15 cellular contexts compared by ENCODE assay signal in genomic region chr11:35798983-35799382, GRCh38.
DNase-seq lines count a peak whose midpoint lies in the region; TF ChIP-seq lines count a peak whose summit lies in the region.
"Had no signal": no experiment of that assay in that cellular context is flagged by ENCODE, and none has a peak within 500 bp of the region (broad histone marks: within the 10 kb centered on the region; RNA-seq: fewer than 3 reads in every experiment).

No MANE protein-coding gene starts in this region.

- no peaks in the 10 kb centered on the region for H3K4me1 ChIP-seq in breast epithelium
- peaks cover 52% of the 10 kb centered on the region for H3K4me1 ChIP-seq in PC-9 (replicated peaks; ENCODE audit: insufficient read depth)
- no peaks in the 10 kb centered on the region for H3K4me1 ChIP-seq in prostate gland (replicated peaks)

- no peaks in the 10 kb centered on the region for H3K9me3 ChIP-seq in breast epithelium
- no peaks in the 10 kb centered on the region for H3K9me3 ChIP-seq in PC-9 (ENCODE audit: insufficient read depth, low read depth)
- no peaks in the 10 kb centered on the region for H3K9me3 ChIP-seq in prostate gland

- H3K9me3 Mint-ChIP-seq in MCF 10A (ENCODE audit: unreplicated experiment) = no peaks in the 10 kb centered on the region

- peaks cover 6% of the 10 kb centered on the region for H3K36me3 Mint-ChIP-seq in MCF 10A (ENCODE audit: insufficient read depth, unreplicated experiment)

- no peaks in the 10 kb centered on the region for H3K9me2 ChIP-seq in PC-9 (ENCODE audit: insufficient read depth)

- no peak for TF ChIP-seq POLR2A in breast epithelium (IDR thresholded peaks at IDR 0.05)
- no peak for TF ChIP-seq POLR2A in prostate gland (IDR thresholded peaks at IDR 0.05)

- peak overlapping the region; percentile 23; the same call in 1 of the 2 replicates for H3K4me2 ChIP-seq in PC-9

- H3K27ac Mint-ChIP-seq in MCF 10A (ENCODE audit: low read depth, unreplicated experiment) = peak overlapping the region; percentile 81

- DNase-seq in MCF 10A (ENCODE audit: unreplicated experiment) = peak; percentile 12
- no peak for DNase-seq in breast epithelium (ENCODE audit: low spot score in 2 of 2)
- no peak for DNase-seq in PC-9
- peak; percentile 80 for DNase-seq in cerebellum (ENCODE audit: low spot score)
- DNase-seq in prostate gland (ENCODE audit: low spot score) = peak; percentile 56
- DNase-seq in GM19240 (ENCODE audit: insufficient read length, low spot score) = no peak
- no peak for DNase-seq in posterior vena cava (ENCODE audit: low spot score)
- no peak for DNase-seq in DMS79 treated with DMSO at 0.1 percent for 48 hours (lab: John Stamatoyannopoulos, UW)
- DNase-seq: 8988T, COR-L47, GDM1, NCI-H1436 treated with DMSO at 0.1 percent for 48 hours, SHP77 treated with DMSO at 0.1 percent for 48 hours had no signal

- peaks cover 65% of the 10 kb centered on the region for H3K79me2 ChIP-seq in PC-9 (ENCODE audit: low read depth)

- H4K20me1 ChIP-seq in PC-9 (ENCODE audit: insufficient read depth) = no peaks in the 10 kb centered on the region

- no peaks in the 10 kb centered on the region for H3K27me3 Mint-ChIP-seq in MCF 10A (ENCODE audit: insufficient read depth, unreplicated experiment)

- H3K4me1 Mint-ChIP-seq in MCF 10A (ENCODE audit: insufficient read depth, unreplicated experiment) = peaks cover 54% of the 10 kb centered on the region

- no peak overlapping the region for H3K4me3 Mint-ChIP-seq in MCF 10A (ENCODE audit: unreplicated experiment)

- CTCF ChIA-PET in MCF 10A (lab: Yijun Ruan, JAX) = interaction anchor here (0.6 to 5.3 kb wide), 6 partner anchors 23 to 366 kb away, joined by 3 to 33 read pairs (median 4); no protein-coding TSS in a partner anchor
- CTCF ChIA-PET in PC-9 (lab: Charles Lee) = no interaction called here

- peaks cover 32% of the 10 kb centered on the region for H3F3A ChIP-seq in PC-9 (ENCODE audit: insufficient read depth, low read depth)

- H3K27me3 ChIP-seq in breast epithelium = no peaks in the 10 kb centered on the region
- H3K27me3 ChIP-seq in PC-9 (ENCODE audit: insufficient read depth, low read depth) = no peaks in the 10 kb centered on the region
- no peaks in the 10 kb centered on the region for H3K27me3 ChIP-seq in prostate gland (replicated peaks; ENCODE audit: insufficient read depth)

- BruUV-seq in MCF 10A (replicated peaks; lab: Mats Ljungman, UMichigan) = no TSS peak
- BruUV-seq in PC-9 (replicated peaks; lab: Mats Ljungman, UMichigan) = no TSS peak

- intact Hi-C loops in MCF 10A (cut with micrococcal nuclease) (loop anchor here (5.0 kb wide), 2 partner anchors 137 to 177 kb away; partner anchors contain the start of gene TRIM44), breast epithelium (cut with DNase I; ENCODE audit: low total_unique reads) (no loop called here), PC-9 (cut with micrococcal nuclease; ENCODE audit: unreplicated experiment) (loop anchor here (5.0 to 10.0 kb wide), 2 partner anchors 137 to 346 kb away; partner anchors contain the start of gene TRIM44), prostate gland (cut with DNase I) (no loop called here), posterior vena cava (cut with DNase I) (loop anchor here in 1 of 2 donors (5.0 kb wide), 1 partner anchor 462 kb away; no protein-coding TSS in a partner anchor)

- H3K27ac ChIP-seq in breast epithelium (no peak overlapping the region), PC-9 (no peak overlapping the region), prostate gland (no peak overlapping the region)
- H3K27ac ChIP-seq: C4-2B, GM23248 had no signal

- 41% methylated on average over 1 of the region's 1 CpG for WGBS in prostate gland

- H3K4me3 ChIP-seq in breast epithelium = no peak overlapping the region
- no peak overlapping the region for H3K4me3 ChIP-seq in PC-9
- no peak overlapping the region for H3K4me3 ChIP-seq in prostate gland
- H3K4me3 ChIP-seq: GM23248 had no signal

- no peak for TF ChIP-seq CTCF in MCF 10A (IDR thresholded peaks at IDR 0.05; ENCODE audit: unreplicated experiment)
- no peak for TF ChIP-seq CTCF in breast epithelium (IDR thresholded peaks at IDR 0.05)
- TF ChIP-seq CTCF in PC-9 (conservative IDR thresholded peaks at IDR 0.05) = no peak
- no peak for TF ChIP-seq CTCF in prostate gland (IDR thresholded peaks at IDR 0.05)

- H3K36me3 ChIP-seq in breast epithelium (no peaks in the 10 kb centered on the region), PC-9 (ENCODE audit: low read depth) (peaks cover 10% of the 10 kb centered on the region; the same call in 1 of the 2 replicates), prostate gland (no peaks in the 10 kb centered on the region)

- H2AFZ ChIP-seq in PC-9 = no peak overlapping the region
- H2AFZ ChIP-seq: GM23248 had no signal

- POLR2A ChIA-PET in MCF 10A (lab: Yijun Ruan, JAX) = interaction anchor here (0.5 to 1.7 kb wide), 10 partner anchors 9 to 501 kb away, joined by 3 to 6 read pairs (median 4); no protein-coding TSS in a partner anchor
- POLR2A ChIA-PET in PC-9 (lab: Charles Lee; ENCODE audit: unreplicated experiment) = interaction anchor here (0.6 to 0.7 kb wide), 2 partner anchors 170 to 1405 kb away, joined by 4 to 9 read pairs; no protein-coding TSS in a partner anchor

Comparison
In these comparisons a context has a peak if more than half of its experiments do, and no peak if none do; other contexts are left out.
1. DNase-seq: peak in MCF 10A (single experiment), cerebellum (single experiment) and prostate gland (single experiment); none in breast epithelium (0 of 2), PC-9 (0 of 2), GM19240 (single experiment), posterior vena cava (single experiment) and DMS79 treated with DMSO at 0.1 percent for 48 hours (single experiment).
2. intact Hi-C loops: an anchor here in MCF 10A (5.0 kb wide) and PC-9 (5.0 to 10.0 kb wide); none called in breast epithelium and prostate gland.